Comparison of ENCODE assay signal across 34 cellular contexts in the genomic region with DNA sequence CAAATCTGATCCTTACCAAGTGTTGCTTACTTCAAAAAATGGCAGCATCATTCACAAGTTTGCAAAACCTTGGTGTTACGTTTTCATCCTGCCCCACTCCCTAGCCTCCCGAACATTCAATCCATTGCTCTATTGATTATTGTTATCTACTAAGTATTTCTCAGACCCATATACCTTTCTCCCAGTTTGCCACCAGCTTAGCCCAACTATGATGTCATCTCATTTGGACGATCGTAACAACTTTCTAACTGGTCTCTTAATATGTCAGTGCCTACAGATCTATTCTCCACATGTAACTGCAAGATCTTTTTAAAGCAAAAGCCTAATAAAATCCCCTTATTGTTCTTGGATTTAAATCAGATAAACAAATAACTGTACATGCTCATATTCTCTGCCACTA.
"Had no signal": no experiment of that assay in that cellular context is flagged by ENCODE, and none has a peak within 500 bp of the region (broad histone marks: within the 10 kb centered on the region; RNA-seq: fewer than 3 reads in every experiment).

No MANE protein-coding gene starts in this region.

- H3K4me3 ChIP-seq: adrenal gland, ascending aorta, body of pancreas, breast epithelium, cardiac muscle cell had no signal

- FAIRE-seq: astrocyte, bronchial epithelial cell had no signal

- H3K27ac ChIP-seq: adrenal gland, ascending aorta, body of pancreas, brain microvascular endothelial cell, breast epithelium, cardiac muscle cell had no signal

- H3K9me3 ChIP-seq: adrenal gland, ascending aorta, body of pancreas, breast epithelium had no signal

- H3K4me1 ChIP-seq: adrenal gland, body of pancreas, breast epithelium had no signal

- H3K36me3 ChIP-seq: adrenal gland, ascending aorta, brain microvascular endothelial cell, breast epithelium, cardiac muscle cell had no signal

- H3K27me3 ChIP-seq: adrenal gland, ascending aorta, body of pancreas, brain microvascular endothelial cell, breast epithelium, cardiac muscle cell had no signal

- ATAC-seq: activated naive CD4-positive, alpha-beta T cell treated with anti-CD3 and anti-CD28 coated beads, Interleukin-2, amount 50 U/mL, for 72 hours; activated naive CD8-positive, alpha-beta T cell treated with anti-CD3 and anti-CD28 coated beads, Interleukin-2, amount 50 U/mL, for 24 hours; activated T-cell treated with anti-CD3 and anti-CD28 coated beads, Interleukin-2, amount 50 U/mL, for 4 hours; activated T-cell treated with anti-CD3 and anti-CD28 coated beads, Interleukin-2, amount 50 U/mL, for 72 hours; activated T-helper 17 cell treated with anti-CD3 and anti-CD28 coated beads, Interleukin-2, amount 50 U/mL, for 72 hours; body of pancreas had no signal

- DNase-seq: activated effector memory CD4-positive, alpha-beta T cell treated with anti-CD3 and anti-CD28 coated beads, Interleukin-2, amount 50 U/mL, for 16 hours; activated effector memory CD4-positive, alpha-beta T cell treated with Interleukin-2 at 50 U/mL for 16 hours; activated gamma-delta T cell; activated gamma-delta T cell treated with Interleukin-2 at 50 U/mL for 16 hours; activated naive CD4-positive, alpha-beta T cell; activated naive CD4-positive, alpha-beta T cell treated with anti-CD3 and anti-CD28 coated beads for 36 hours; activated naive CD4-positive, alpha-beta T cell treated with anti-CD3 and anti-CD28 coated beads, Interleukin-2, amount 10 ng/mL, durations not matched to agents 7 days and 5 days; activated naive CD4-positive, alpha-beta T cell treated with anti-CD3 and anti-CD28 coated beads, Interleukin-2, amount 50 U/mL, for 16 hours; activated naive CD4-positive, alpha-beta T cell treated with Interleukin-2 at 50 U/mL for 16 hours; activated naive CD8-positive, alpha-beta T cell treated with anti-CD3 and anti-CD28 coated beads for 36 hours; activated naive CD8-positive, alpha-beta T cell treated with anti-CD3 and anti-CD28 coated beads, Interleukin-2, amount 10 ng/mL, durations not matched to agents 7 days and 5 days; activated naive CD8-positive, alpha-beta T cell treated with anti-CD3 and anti-CD28 coated beads, Interleukin-2, amount 50 U/mL, for 24 hours; activated T-cell treated with anti-CD3 and anti-CD28 coated beads, Interleukin-2, amount 50 U/mL, for 1 hour; activated T-cell treated with anti-CD3 and anti-CD28 coated beads, Interleukin-2, amount 50 U/mL, for 24 hours; activated T-cell treated with anti-CD3 and anti-CD28 coated beads, Interleukin-2, amount 50 U/mL, for 4 hours; activated T-cell treated with anti-CD3 and anti-CD28 coated beads, Interleukin-2, amount 50 U/mL, for 48 hours; activated T-cell treated with anti-CD3 and anti-CD28 coated beads, Interleukin-2, amount 50 U/mL, for 72 hours; adrenal gland; amniotic stem cell; amygdala; anterior cingulate cortex; aorta; body of pancreas; brain microvascular endothelial cell; caudate nucleus; central memory CD4-positive, alpha-beta T cell; cerebellar nuclear complex had no signal
